ENCODE assay signal across 9 cellular contexts in genomic region chr1:226645279-226645976, GRCh38.
DNase-seq lines count a peak whose midpoint lies in the region; ATAC-seq and TF ChIP-seq lines count a peak whose summit lies in the region.
"Had no signal": no experiment of that assay in that cellular context is flagged by ENCODE, and none has a peak within 500 bp of the region (broad histone marks: within the 10 kb centered on the region; RNA-seq: fewer than 3 reads in every experiment).

No MANE protein-coding gene starts in this region.

- no peaks in the 10 kb centered on the region for H3K9me3 Mint-ChIP-seq in activated CD4-positive, alpha-beta T cell treated with anti-CD3 and anti-CD28 coated beads for 36 hours (ENCODE audit: low read depth)
- no peaks in the 10 kb centered on the region for H3K9me3 Mint-ChIP-seq in activated CD8-positive, alpha-beta T cell treated with anti-CD3 and anti-CD28 coated beads for 36 hours
- H3K9me3 Mint-ChIP-seq in stimulated activated naive B cell treated with anti-CD40 and anti-IgM and Interleukin-4, amounts not matched to agents 10 μg/mL and 1 μg/mL and 100 μg/mL, for 72 hours: no peaks in the 10 kb centered on the region
- no peaks in the 10 kb centered on the region for H3K9me3 Mint-ChIP-seq in HFFc6

- no peaks in the 10 kb centered on the region for H3K27me3 Mint-ChIP-seq in activated CD4-positive, alpha-beta T cell treated with anti-CD3 and anti-CD28 coated beads for 36 hours
- no peaks in the 10 kb centered on the region for H3K27me3 Mint-ChIP-seq in activated CD8-positive, alpha-beta T cell treated with anti-CD3 and anti-CD28 coated beads for 36 hours
- no peaks in the 10 kb centered on the region for H3K27me3 Mint-ChIP-seq in stimulated activated naive B cell treated with anti-CD40 and anti-IgM and Interleukin-4, amounts not matched to agents 10 μg/mL and 1 μg/mL and 100 μg/mL, for 72 hours
- H3K27me3 Mint-ChIP-seq in HFFc6 (ENCODE audit: insufficient read depth): peaks cover 3% of the 10 kb centered on the region

- intact Hi-C loops in activated CD4-positive, alpha-beta T cell treated with anti-CD3 and anti-CD28 coated beads for 36 hours (cut with DNase I, micrococcal nuclease): loop anchor here in 1 of 2 experiments (1.0 kb wide), 1 partner anchor 8 kb away; no protein-coding TSS in a partner anchor
- intact Hi-C loops in activated CD8-positive, alpha-beta T cell treated with anti-CD3 and anti-CD28 coated beads for 36 hours (cut with micrococcal nuclease): no loop called here

- DNase-seq in activated CD4-positive, alpha-beta T cell treated with anti-CD3 and anti-CD28 coated beads for 36 hours: no peak
- no peak for DNase-seq in activated CD4-positive, alpha-beta T cell treated with anti-CD3 and anti-CD28 coated beads for 1 hour
- DNase-seq in activated CD8-positive, alpha-beta T cell treated with anti-CD3 and anti-CD28 coated beads for 36 hours: peak; percentile 43
- DNase-seq in hepatic stellate cell (ENCODE audit: low spot score) (peak; percentile 43), HFFc6 (no peak), RKO (ENCODE audit: low spot score) (no peak)
- DNase-seq in stimulated activated naive B cell treated with anti-CD40 and anti-IgM and Interleukin-4, amounts not matched to agents 10 μg/mL and 1 μg/mL and 100 μg/mL, for 72 hours: no peak
- DNase-seq: effector CD8-positive, alpha-beta T cell had no signal

- peaks cover 67% of the 10 kb centered on the region for H3K4me1 Mint-ChIP-seq in activated CD4-positive, alpha-beta T cell treated with anti-CD3 and anti-CD28 coated beads for 36 hours
- peaks cover 74% of the 10 kb centered on the region for H3K4me1 Mint-ChIP-seq in activated CD8-positive, alpha-beta T cell treated with anti-CD3 and anti-CD28 coated beads for 36 hours (ENCODE audit: low read depth)
- peaks cover 65 to 74% of the 10 kb centered on the region in 2 donors for H3K4me1 Mint-ChIP-seq in stimulated activated naive B cell treated with anti-CD40 and anti-IgM and Interleukin-4, amounts not matched to agents 10 μg/mL and 1 μg/mL and 100 μg/mL, for 72 hours
- H3K4me1 Mint-ChIP-seq in HFFc6 (ENCODE audit: low read depth): peaks cover 17% of the 10 kb centered on the region

- ATAC-seq in activated CD4-positive, alpha-beta T cell treated with anti-CD3 and anti-CD28 coated beads for 36 hours: no peak
- no peak for ATAC-seq in activated CD8-positive, alpha-beta T cell treated with anti-CD3 and anti-CD28 coated beads for 36 hours
- ATAC-seq in stimulated activated naive B cell treated with anti-CD40 and anti-IgM and Interleukin-4, amounts not matched to agents 10 μg/mL and 1 μg/mL and 100 μg/mL, for 72 hours (replicated peaks): no peak
- ATAC-seq in GM21367 (IDR thresholded peaks at IDR 0.05; ENCODE audit: unreplicated experiment): no peak

- peak overlapping the region; percentile 29 for H3K27ac Mint-ChIP-seq in activated CD4-positive, alpha-beta T cell treated with anti-CD3 and anti-CD28 coated beads for 36 hours
- peak overlapping the region; percentile 95 for H3K27ac Mint-ChIP-seq in activated CD8-positive, alpha-beta T cell treated with anti-CD3 and anti-CD28 coated beads for 36 hours
- H3K27ac Mint-ChIP-seq in stimulated activated naive B cell treated with anti-CD40 and anti-IgM and Interleukin-4, amounts not matched to agents 10 μg/mL and 1 μg/mL and 100 μg/mL, for 72 hours: peak overlapping the region; percentile 99
- no peak overlapping the region for H3K27ac Mint-ChIP-seq in HFFc6

- CTCF ChIA-PET in activated CD4-positive, alpha-beta T cell treated with anti-CD3 and anti-CD28 coated beads for 36 hours (lab: Charles Lee): interaction anchor here (2.0 kb wide), 1 partner anchor 11 kb away, joined by 6 read pairs; no protein-coding TSS in a partner anchor
- CTCF ChIA-PET in activated CD8-positive, alpha-beta T cell treated with anti-CD3 and anti-CD28 coated beads for 36 hours (lab: Charles Lee): interaction anchor here (0.9 to 5.5 kb wide), 5 partner anchors 11 to 50 kb away, joined by 3 to 55 read pairs (median 4); no protein-coding TSS in a partner anchor

- TF ChIP-seq CTCF in activated CD8-positive, alpha-beta T cell treated with anti-CD3 and anti-CD28 coated beads for 36 hours (IDR thresholded peaks at IDR 0.05): no peak
- no peak for TF ChIP-seq CTCF in HFFc6 (IDR thresholded peaks at IDR 0.05)

- H3K4me3 Mint-ChIP-seq in activated CD4-positive, alpha-beta T cell treated with anti-CD3 and anti-CD28 coated beads for 36 hours: no peak overlapping the region
- no peak overlapping the region for H3K4me3 Mint-ChIP-seq in activated CD8-positive, alpha-beta T cell treated with anti-CD3 and anti-CD28 coated beads for 36 hours
- peak overlapping the region in 1 of 2 donors; percentile 14 for H3K4me3 Mint-ChIP-seq in stimulated activated naive B cell treated with anti-CD40 and anti-IgM and Interleukin-4, amounts not matched to agents 10 μg/mL and 1 μg/mL and 100 μg/mL, for 72 hours
- H3K4me3 Mint-ChIP-seq in HFFc6: no peak overlapping the region

- H3K36me3 Mint-ChIP-seq in activated CD4-positive, alpha-beta T cell treated with anti-CD3 and anti-CD28 coated beads for 36 hours (ENCODE audit: low read depth): peaks cover 51% of the 10 kb centered on the region
- H3K36me3 Mint-ChIP-seq in activated CD8-positive, alpha-beta T cell treated with anti-CD3 and anti-CD28 coated beads for 36 hours (ENCODE audit: low read depth): peaks cover 60% of the 10 kb centered on the region
- H3K36me3 Mint-ChIP-seq in stimulated activated naive B cell treated with anti-CD40 and anti-IgM and Interleukin-4, amounts not matched to agents 10 μg/mL and 1 μg/mL and 100 μg/mL, for 72 hours: peaks cover 51 to 79% of the 10 kb centered on the region in 2 donors
- no peaks in the 10 kb centered on the region for H3K36me3 Mint-ChIP-seq in HFFc6 (ENCODE audit: low read depth)

- POLR2A ChIA-PET in activated CD4-positive, alpha-beta T cell treated with anti-CD3 and anti-CD28 coated beads for 36 hours (lab: Charles Lee): no interaction called here
- POLR2A ChIA-PET in activated CD8-positive, alpha-beta T cell treated with anti-CD3 and anti-CD28 coated beads for 36 hours (lab: Charles Lee): interaction anchor here (0.7 to 5.3 kb wide), 6 partner anchors 11 to 55 kb away, joined by 3 to 28 read pairs (median 4); no protein-coding TSS in a partner anchor

Comparison
In these comparisons a context has a peak if more than half of its experiments do, and no peak if none do; other contexts are left out.
1. DNase-seq: peak in activated CD8-positive, alpha-beta T cell treated with anti-CD3 and anti-CD28 coated beads for 36 hours (single experiment) and hepatic stellate cell (single experiment); none in activated CD4-positive, alpha-beta T cell treated with anti-CD3 and anti-CD28 coated beads for 36 hours (single experiment), activated CD4-positive, alpha-beta T cell treated with anti-CD3 and anti-CD28 coated beads for 1 hour (single experiment), stimulated activated naive B cell treated with anti-CD40 and anti-IgM and Interleukin-4, amounts not matched to agents 10 μg/mL and 1 μg/mL and 100 μg/mL, for 72 hours (single experiment), HFFc6 (single experiment) and RKO (single experiment).